32 cellular contexts compared by ENCODE assay signal in genomic region chr17:36881323-36881722, GRCh38. TPM values are rescaled to one million over a fixed set of nuclear protein-coding genes. Genes with fewer than 3 reads are reported as not detected.
"Had no signal": no experiment of that assay in that cellular context is flagged by ENCODE, and none has a peak within 500 bp of the region (broad histone marks: within the 10 kb centered on the region; RNA-seq: fewer than 3 reads in every experiment).

No MANE protein-coding gene starts in this region.

- H3K27me3 ChIP-seq: testis, thyroid gland, uterus had no signal

- H3K4me3 Mint-ChIP-seq: stimulated activated effector memory CD8-positive, alpha-beta T cell treated with anti-CD3 and anti-CD28 coated beads, Interleukin-12 subunit alpha, Interleukin-12 subunit beta, amount 100 ng/mL, for 72 hours; stimulated activated memory B cell treated with anti-CD40 and anti-IgM and Interleukin-4, amounts not matched to agents 10 μg/mL and 1 μg/mL and 100 μg/mL, for 72 hours; stimulated activated naive B cell treated with anti-CD40 and anti-IgM and Interleukin-4, amounts not matched to agents 10 μg/mL and 1 μg/mL and 100 μg/mL, for 72 hours; stimulated activated naive CD8-positive, alpha-beta T cell treated with anti-CD3 and anti-CD28 coated beads, Interleukin-15, amount 100 ng/mL, for 72 hours; stimulated activated naive CD8-positive, alpha-beta T cell treated with anti-CD3 and anti-CD28 coated beads, Interleukin-15, Interleukin-2, amounts not matched to agents 100 ng/mL and 50 ng/mL, for 24 hours; type B pancreatic cell had no signal

- H3K9me3 ChIP-seq: suprapubic skin, testis, thoracic aorta, thyroid gland, transverse colon, upper lobe of right lung, uterus, vagina had no signal

- DNase-seq: stimulated activated CD4-positive, alpha-beta T cell treated with anti-CD3 and anti-CD28 coated beads, Interleukin-2, amount 100 ng/mL, for 48 hours; stimulated activated CD4-positive, alpha-beta T cell treated with anti-CD3 and anti-CD28 coated beads, Interleukin-4, amount 100 ng/mL, for 1 hour; stimulated activated CD4-positive, alpha-beta T cell treated with anti-CD3 and anti-CD28 coated beads, Interleukin-4, amount 100 ng/mL, for 24 hours; stimulated activated CD4-positive, alpha-beta T cell treated with anti-CD3 and anti-CD28 coated beads, Interleukin-4, amount 100 ng/mL, for 4 hours; stimulated activated CD8-positive, alpha-beta memory T cell treated with anti-CD3 and anti-CD28 coated beads, Interleukin-4, amount 100 ng/mL, for 48 hours; stimulated activated naive B cell treated with anti-CD40 and anti-IgM and Interleukin-4, amounts not matched to agents 10 μg/mL and 1 μg/mL and 100 μg/mL, for 72 hours; stimulated activated naive CD4-positive, alpha-beta T cell; stimulated activated naive CD4-positive, alpha-beta T cell treated with Interleukin-2 at 50 U/mL for 16 hours; stimulated activated naive CD8-positive, alpha-beta T cell treated with anti-CD3 and anti-CD28 coated beads, Interleukin-15, amount 100 ng/mL, for 72 hours; stimulated activated naive CD8-positive, alpha-beta T cell treated with anti-CD3 and anti-CD28 coated beads, Interleukin-15, Interleukin-2, amounts not matched to agents 100 U/mL and 50 U/mL, for 24 hours; stomach; substantia nigra; testis; thyroid gland; tibial artery; transverse colon; trophoblast cell; upper lobe of left lung; upper lobe of right lung; uterus had no signal

- H3K27ac ChIP-seq: stomach, suprapubic skin, testis, thoracic aorta, thyroid gland, tibial artery, tibial nerve, transverse colon, upper lobe of left lung, upper lobe of right lung, uterus, vagina had no signal

- H3K27ac Mint-ChIP-seq: stimulated activated effector memory CD8-positive, alpha-beta T cell treated with anti-CD3 and anti-CD28 coated beads, Interleukin-12 subunit alpha, Interleukin-12 subunit beta, amount 100 ng/mL, for 72 hours; stimulated activated memory B cell treated with anti-CD40 and anti-IgM and Interleukin-4, amounts not matched to agents 10 μg/mL and 1 μg/mL and 100 μg/mL, for 72 hours; stimulated activated naive B cell treated with anti-CD40 and anti-IgM and Interleukin-4, amounts not matched to agents 10 μg/mL and 1 μg/mL and 100 μg/mL, for 72 hours; stimulated activated naive CD8-positive, alpha-beta T cell treated with anti-CD3 and anti-CD28 coated beads, Interleukin-15, amount 100 ng/mL, for 72 hours; stimulated activated naive CD8-positive, alpha-beta T cell treated with anti-CD3 and anti-CD28 coated beads, Interleukin-15, Interleukin-2, amounts not matched to agents 100 ng/mL and 50 ng/mL, for 24 hours; type B pancreatic cell had no signal

- H3K9me3 Mint-ChIP-seq: stimulated activated effector memory CD8-positive, alpha-beta T cell treated with anti-CD3 and anti-CD28 coated beads, Interleukin-12 subunit alpha, Interleukin-12 subunit beta, amount 100 ng/mL, for 72 hours had no signal

- H3K4me1 ChIP-seq: suprapubic skin, thyroid gland, tibial artery, tibial nerve, transverse colon, upper lobe of left lung, upper lobe of right lung, uterus, vagina had no signal

- H3K36me3 Mint-ChIP-seq: stimulated activated effector memory CD8-positive, alpha-beta T cell treated with anti-CD3 and anti-CD28 coated beads, Interleukin-12 subunit alpha, Interleukin-12 subunit beta, amount 100 ng/mL, for 72 hours; stimulated activated memory B cell treated with anti-CD40 and anti-IgM and Interleukin-4, amounts not matched to agents 10 μg/mL and 1 μg/mL and 100 μg/mL, for 72 hours; type B pancreatic cell had no signal

- H3K4me3 ChIP-seq: stomach, suprapubic skin, testis, thoracic aorta, thyroid gland, tibial artery, tibial nerve, transverse colon, upper lobe of left lung, upper lobe of right lung, uterus, vagina had no signal

- FAIRE-seq: urothelium cell line had no signal

- H3K36me3 ChIP-seq: stomach, suprapubic skin, thoracic aorta, thyroid gland, tibial artery, tibial nerve, transverse colon, upper lobe of left lung, upper lobe of right lung, uterus, vagina had no signal

- ATAC-seq: stimulated activated memory B cell treated with anti-CD40 and anti-IgM and Interleukin-4, amounts not matched to agents 10 μg/mL and 1 μg/mL and 100 μg/mL, for 72 hours; stimulated activated naive B cell treated with anti-CD40 and anti-IgM and Interleukin-4, amounts not matched to agents 10 μg/mL and 1 μg/mL and 100 μg/mL, for 72 hours; stimulated activated naive CD8-positive, alpha-beta T cell treated with anti-CD3 and anti-CD28 coated beads, Interleukin-15, amount 100 ng/mL, for 72 hours; upper lobe of right lung had no signal

- H3K4me1 Mint-ChIP-seq: stimulated activated memory B cell treated with anti-CD40 and anti-IgM and Interleukin-4, amounts not matched to agents 10 μg/mL and 1 μg/mL and 100 μg/mL, for 72 hours had no signal

RNA-seq across cellular contexts. Expression of gene LHX1, which starts 56.0 kb away (rescaled TPM):
- total RNA-seq: stomach, subcutaneous adipose tissue, suprapubic skin, thoracic aorta, thyroid gland, tibial nerve, transverse colon, upper lobe of left lung, upper lobe of right lung, ureter, vagina had no signal
- polyA plus RNA-seq: stomach, urinary bladder had no signal
